13 cellular contexts compared by ENCODE assay signal in genomic region chr2:234950435-234950729, GRCh38.
DNase-seq lines count a peak whose midpoint lies in the region; ATAC-seq and TF ChIP-seq lines count a peak whose summit lies in the region.
"Had no signal": no experiment of that assay in that cellular context is flagged by ENCODE, and none has a peak within 500 bp of the region (broad histone marks: within the 10 kb centered on the region; RNA-seq: fewer than 3 reads in every experiment).

No MANE protein-coding gene starts in this region.

- no peak for ATAC-seq in stimulated activated naive B cell treated with anti-CD40 and anti-IgM and Interleukin-4, amounts not matched to agents 10 μg/mL and 1 μg/mL and 100 μg/mL, for 72 hours (replicated peaks)

- POLR2A ChIA-PET in HEK293 (lab: Yijun Ruan, JAX): interaction anchor here (0.7 kb wide), 1 partner anchor 408 kb away, joined by 3 read pairs; no protein-coding TSS in a partner anchor

- H3K4me1 Mint-ChIP-seq in stimulated activated naive B cell treated with anti-CD40 and anti-IgM and Interleukin-4, amounts not matched to agents 10 μg/mL and 1 μg/mL and 100 μg/mL, for 72 hours: peaks cover 14 to 35% of the 10 kb centered on the region in 2 donors

- H3K27ac ChIP-seq in HEK293 (ENCODE audit: extremely low read depth, low read depth, low read length) (no peak overlapping the region), angular gyrus (ENCODE audit: low read depth, low read length) (peak overlapping the region; percentile 67), layer of hippocampus (ENCODE audit: low read depth, low read length) (peak overlapping the region; percentile 40)
- H3K27ac ChIP-seq: adrenal gland had no signal

- H3K27ac Mint-ChIP-seq in stimulated activated naive B cell treated with anti-CD40 and anti-IgM and Interleukin-4, amounts not matched to agents 10 μg/mL and 1 μg/mL and 100 μg/mL, for 72 hours: no peak overlapping the region
- H3K27ac Mint-ChIP-seq: memory B cell had no signal

- H3K4me1 ChIP-seq in HEK293 (ENCODE audit: control insufficient read depth, insufficient read depth, low read length): peaks cover 20% of the 10 kb centered on the region

- H3K9me3 ChIP-seq in HEK293 (ENCODE audit: control insufficient read depth, insufficient read depth, low read depth, low read length): no peaks in the 10 kb centered on the region
- H3K9me3 ChIP-seq: adrenal gland, HAP-1, heart right ventricle had no signal

- no peaks in the 10 kb centered on the region for H3K27me3 ChIP-seq in layer of hippocampus (ENCODE audit: control insufficient read depth, insufficient read depth, low read length)
- H3K27me3 ChIP-seq: adrenal gland had no signal

- peaks cover 49 to 67% of the 10 kb centered on the region in 2 donors for H3K27me3 Mint-ChIP-seq in stimulated activated naive B cell treated with anti-CD40 and anti-IgM and Interleukin-4, amounts not matched to agents 10 μg/mL and 1 μg/mL and 100 μg/mL, for 72 hours

- H3K36me3 ChIP-seq in HEK293 (ENCODE audit: control insufficient read depth in 2 of 2, insufficient read depth in 1 of 2, low read length in 2 of 2): no peaks in the 10 kb centered on the region
- H3K36me3 ChIP-seq: adrenal gland, HAP-1, heart right ventricle had no signal

- H3K4me3 Mint-ChIP-seq in stimulated activated naive B cell treated with anti-CD40 and anti-IgM and Interleukin-4, amounts not matched to agents 10 μg/mL and 1 μg/mL and 100 μg/mL, for 72 hours: peak overlapping the region; percentile 84 to 86

- DNase-seq in stimulated activated naive B cell treated with anti-CD40 and anti-IgM and Interleukin-4, amounts not matched to agents 10 μg/mL and 1 μg/mL and 100 μg/mL, for 72 hours: no peak
- no peak for DNase-seq in stimulated activated CD4-positive, alpha-beta T cell treated with anti-CD3 and anti-CD28 coated beads, Interleukin-2, amount 100 ng/mL, for 48 hours
- DNase-seq in superior temporal gyrus (ENCODE audit: extremely low spot score) (no peak), NCI-H1417 treated with DMSO at 0.1 percent for 48 hours (lab: John Stamatoyannopoulos, UW) (no peak)
- DNase-seq: adrenal gland, heart right ventricle, KG1, NCI-H2029 treated with DMSO at 0.1 percent for 48 hours had no signal

- no peak overlapping the region for H3K4me3 ChIP-seq in HEK293 (ENCODE audit: low read depth, low read length)

- TF ChIP-seq CTCF in HEK293 (tag by site-specific recombination; IDR thresholded peaks at IDR 0.05): no peak

- H3K36me3 Mint-ChIP-seq in stimulated activated naive B cell treated with anti-CD40 and anti-IgM and Interleukin-4, amounts not matched to agents 10 μg/mL and 1 μg/mL and 100 μg/mL, for 72 hours: no peaks in the 10 kb centered on the region
- H3K36me3 Mint-ChIP-seq: memory B cell had no signal

- CTCF ChIA-PET in HEK293 (lab: Yijun Ruan, JAX): interaction anchor here (1.1 to 1.4 kb wide), 3 partner anchors 10 to 70 kb away, joined by 3 to 7 read pairs (median 5); no protein-coding TSS in a partner anchor

- no peaks in the 10 kb centered on the region for H3K9me3 Mint-ChIP-seq in stimulated activated naive B cell treated with anti-CD40 and anti-IgM and Interleukin-4, amounts not matched to agents 10 μg/mL and 1 μg/mL and 100 μg/mL, for 72 hours
- H3K9me3 Mint-ChIP-seq: memory B cell had no signal

TF ChIP-seq in HEK293, 187 proteins besides CTCF, POLR2A, EP300 and RAD21:
- TF ChIP-seq SETDB1 (IDR thresholded peaks at IDR 0.05; ENCODE audit: insufficient read length, low read length) (peak; percentile 16), ZNF707 (tag by site-specific recombination; IDR thresholded peaks at IDR 0.05) (no peak)
